In the genomic region with DNA sequence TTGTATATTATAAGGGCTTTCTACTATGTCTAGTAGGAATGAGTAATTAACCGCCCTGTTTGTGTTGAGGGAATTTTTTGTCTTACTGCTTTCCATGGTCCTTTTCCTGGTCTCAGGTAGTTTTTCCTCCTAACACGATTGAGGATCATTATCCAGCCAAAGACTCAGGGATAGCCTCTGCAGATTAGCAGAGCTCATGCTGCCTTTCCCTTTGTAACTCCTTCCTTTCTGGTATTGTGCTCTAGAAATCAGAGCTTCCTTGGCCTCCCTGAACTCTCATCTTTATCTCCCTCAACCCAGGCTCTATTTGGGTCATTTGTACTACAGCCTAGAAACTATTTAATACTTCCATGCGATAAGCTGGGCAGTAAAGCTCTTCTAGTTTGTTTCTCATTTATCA, we compare ENCODE assay signal across 21 cellular contexts.
A peak's percentile ranks its signal among the peaks of the same experiment; 100 is the strongest.
DNase-seq lines count a peak whose midpoint lies in the region; ATAC-seq and TF ChIP-seq lines count a peak whose summit lies in the region.
"Had no signal": no experiment of that assay in that cellular context is flagged by ENCODE, and none has a peak within 500 bp of the region (broad histone marks: within the 10 kb centered on the region; RNA-seq: fewer than 3 reads in every experiment).

No MANE protein-coding gene starts in this region.

- no peak for ATAC-seq in naive thymus-derived CD4-positive, alpha-beta T cell
- ATAC-seq in GM18873 (IDR thresholded peaks at IDR 0.05; ENCODE audit: low FRiP score, unreplicated experiment) (no peak), GM21717 (IDR thresholded peaks at IDR 0.05; ENCODE audit: unreplicated experiment) (no peak)
- ATAC-seq: A549 had no signal

- no peak overlapping the region for H3K4me3 ChIP-seq in CD4-positive, alpha-beta memory T cell (ENCODE audit: low read length in 2 of 2)
- H3K4me3 ChIP-seq in H7 (ENCODE audit: insufficient read depth, low read depth, low read length): no peak overlapping the region
- H3K4me3 ChIP-seq in naive thymus-derived CD4-positive, alpha-beta T cell (ENCODE audit: low read length): no peak overlapping the region
- H3K4me3 ChIP-seq: A549, MG63 had no signal

- H3K27me3 ChIP-seq in CD4-positive, alpha-beta memory T cell (ENCODE audit: insufficient read depth, low read length): no peaks in the 10 kb centered on the region
- no peaks in the 10 kb centered on the region for H3K27me3 ChIP-seq in H7 (ENCODE audit: control insufficient read depth, insufficient read depth, low read length)
- H3K27me3 ChIP-seq in naive thymus-derived CD4-positive, alpha-beta T cell (ENCODE audit: control insufficient read depth in 2 of 2, insufficient read depth in 2 of 2, low read length in 2 of 2): no peaks in the 10 kb centered on the region
- H3K27me3 ChIP-seq: BE2C, MG63 had no signal

- H3K9me3 ChIP-seq in CD4-positive, alpha-beta memory T cell (ENCODE audit: control insufficient read depth in 1 of 2, low read length in 2 of 2): no peaks in the 10 kb centered on the region
- H3K9me3 ChIP-seq in naive thymus-derived CD4-positive, alpha-beta T cell (ENCODE audit: control insufficient read depth in 2 of 3, low read length in 3 of 3): no peaks in the 10 kb centered on the region
- H3K9me3 ChIP-seq: A549, BE2C, Caco-2, MG63, SK-N-SH had no signal

- H3K27ac Mint-ChIP-seq in CD4-positive, alpha-beta memory T cell: peak overlapping the region in 4 of 7 donors; percentile 0 to 8 (median 6)
- H3K27ac Mint-ChIP-seq in endothelial cell (ENCODE audit: unreplicated experiment): peak overlapping the region; percentile 73
- H3K27ac Mint-ChIP-seq in naive thymus-derived CD4-positive, alpha-beta T cell: peak overlapping the region in 5 of 9 donors; percentile 1 to 61 (median 18)
- H3K27ac Mint-ChIP-seq: CD4-positive, CD25-positive, alpha-beta regulatory T cell had no signal

- no peaks in the 10 kb centered on the region for H3K27me3 Mint-ChIP-seq in CD4-positive, alpha-beta memory T cell
- H3K27me3 Mint-ChIP-seq in endothelial cell (ENCODE audit: unreplicated experiment): no peaks in the 10 kb centered on the region
- no peaks in the 10 kb centered on the region for H3K27me3 Mint-ChIP-seq in naive thymus-derived CD4-positive, alpha-beta T cell
- H3K27me3 Mint-ChIP-seq: CD4-positive, CD25-positive, alpha-beta regulatory T cell had no signal

- H3K36me3 Mint-ChIP-seq in CD4-positive, alpha-beta memory T cell: peaks cover 20 to 36% of the 10 kb centered on the region in 2 donors
- H3K36me3 Mint-ChIP-seq in endothelial cell (ENCODE audit: low read depth, unreplicated experiment): peaks cover 9% of the 10 kb centered on the region
- H3K36me3 Mint-ChIP-seq in naive thymus-derived CD4-positive, alpha-beta T cell: peaks cover 6 to 48% (median 27%) of the 10 kb centered on the region in 5 donors

- POLR2A ChIA-PET in CD4-positive, alpha-beta memory T cell (lab: Charles Lee; ENCODE audit: partially characterized antibody): interaction anchor here (1.0 kb wide), 1 partner anchor 8 kb away, joined by 3 read pairs; no protein-coding TSS in a partner anchor
- POLR2A ChIA-PET in naive thymus-derived CD4-positive, alpha-beta T cell (lab: Charles Lee): interaction anchor here (1.8 kb wide), 1 partner anchor 9 kb away, joined by 5 read pairs; no protein-coding TSS in a partner anchor

- H3K9me3 Mint-ChIP-seq in CD4-positive, alpha-beta memory T cell: peaks cover 0 to 3% (median 0%) of the 10 kb centered on the region in 8 donors
- H3K9me3 Mint-ChIP-seq in endothelial cell (ENCODE audit: unreplicated experiment): no peaks in the 10 kb centered on the region
- H3K9me3 Mint-ChIP-seq in naive thymus-derived CD4-positive, alpha-beta T cell: peaks cover 0 to 15% (median 0%) of the 10 kb centered on the region in 11 donors

- peaks cover 15% of the 10 kb centered on the region for H3K4me1 ChIP-seq in CD4-positive, alpha-beta memory T cell (ENCODE audit: insufficient read depth, low read length)
- peaks cover 0 to 6% of the 10 kb centered on the region in 2 donors for H3K4me1 ChIP-seq in naive thymus-derived CD4-positive, alpha-beta T cell (ENCODE audit: control insufficient read depth in 2 of 2, insufficient read depth in 2 of 2, low read length in 2 of 2)
- H3K4me1 ChIP-seq: BE2C, Caco-2 had no signal

- no peaks in the 10 kb centered on the region for H3K36me3 ChIP-seq in CD4-positive, alpha-beta memory T cell (ENCODE audit: insufficient read depth, low read length)
- H3K36me3 ChIP-seq in H7 (replicated peaks; ENCODE audit: control insufficient read depth, insufficient read depth, low read length): no peaks in the 10 kb centered on the region; the same call in 1 of the 2 replicates
- H3K36me3 ChIP-seq in naive thymus-derived CD4-positive, alpha-beta T cell (ENCODE audit: control insufficient read depth in 2 of 3, insufficient read depth in 3 of 3, low read length in 3 of 3): no peaks in the 10 kb centered on the region
- H3K36me3 ChIP-seq: BE2C had no signal

- peaks cover 21 to 44% (median 39%) of the 10 kb centered on the region in 4 donors for H3K4me1 Mint-ChIP-seq in CD4-positive, alpha-beta memory T cell
- peaks cover 31% of the 10 kb centered on the region for H3K4me1 Mint-ChIP-seq in endothelial cell (ENCODE audit: unreplicated experiment)
- H3K4me1 Mint-ChIP-seq in naive thymus-derived CD4-positive, alpha-beta T cell: peaks cover 25 to 83% (median 60%) of the 10 kb centered on the region in 7 donors

- no peak for TF ChIP-seq CTCF in endothelial cell (IDR thresholded peaks at IDR 0.05; ENCODE audit: unreplicated experiment)

- no peak overlapping the region for H3K4me3 Mint-ChIP-seq in CD4-positive, alpha-beta memory T cell
- no peak overlapping the region for H3K4me3 Mint-ChIP-seq in endothelial cell (ENCODE audit: unreplicated experiment)
- H3K4me3 Mint-ChIP-seq in naive thymus-derived CD4-positive, alpha-beta T cell: no peak overlapping the region
- H3K4me3 Mint-ChIP-seq: CD4-positive, CD25-positive, alpha-beta regulatory T cell had no signal

- no peak for DNase-seq in CD4-positive, alpha-beta memory T cell
- DNase-seq in H7 (peak; percentile 20), endothelial cell (ENCODE audit: low spot score) (no peak), UCSD-AML1 (lab: John Stamatoyannopoulos, UW; ENCODE audit: unreplicated experiment) (no peak)
- no peak for DNase-seq in naive thymus-derived CD4-positive, alpha-beta T cell
- DNase-seq: BE2C; Caco-2; CD4-positive, CD25-positive, alpha-beta regulatory T cell; DND-41; Kasumi-1; MG63; NCI-H1417; NCI-H1694 treated with DMSO at 0.1 percent for 48 hours; NCI-H2081 treated with DMSO at 0.1 percent for 48 hours; NCI-H446 treated with DMSO at 0.1 percent for 48 hours; NCI-H526 treated with DMSO at 0.1 percent for 48 hours; SIG-M5; SK-N-SH had no signal

- CTCF ChIA-PET in CD4-positive, alpha-beta memory T cell (lab: Charles Lee; ENCODE audit: partially characterized antibody): no interaction called here
- CTCF ChIA-PET in naive thymus-derived CD4-positive, alpha-beta T cell (lab: Charles Lee): no interaction called here

- no peak overlapping the region for H3K27ac ChIP-seq in CD4-positive, alpha-beta memory T cell (ENCODE audit: low read depth, low read length)
- no peak overlapping the region for H3K27ac ChIP-seq in naive thymus-derived CD4-positive, alpha-beta T cell (ENCODE audit: low read depth, low read length)
- H3K27ac ChIP-seq: A549 had no signal

- intact Hi-C loops in CD4-positive, alpha-beta memory T cell (cut with micrococcal nuclease): no loop called here
- intact Hi-C loops in naive thymus-derived CD4-positive, alpha-beta T cell (cut with micrococcal nuclease): no loop called here

Comparison
In these comparisons a context has a peak if more than half of its experiments do, and no peak if none do; other contexts are left out.
1. H3K27ac Mint-ChIP-seq: peak in every context shown above with its lines; median percentile 73 in endothelial cell; 18 in naive thymus-derived CD4-positive, alpha-beta T cell; 6 in CD4-positive, alpha-beta memory T cell.